Comparison of ENCODE assay signal across 8 cellular contexts in genomic region chr20:59571591-59572314, GRCh38. TPM values are rescaled to one million over a fixed set of nuclear protein-coding genes. Genes with fewer than 3 reads are reported as not detected.
A peak's percentile ranks its signal among the peaks of the same experiment; 100 is the strongest.
DNase-seq lines count a peak whose midpoint lies in the region; ATAC-seq, FAIRE-seq and TF ChIP-seq lines count a peak whose summit lies in the region.

No MANE protein-coding gene starts in this region.

- H3K79me2 ChIP-seq in SK-N-SH (ENCODE audit: insufficient read depth) = no peaks in the 10 kb centered on the region

- H3K9me3 Mint-ChIP-seq in type B pancreatic cell = no peaks in the 10 kb centered on the region

- TF ChIP-seq POLR2A in A549 (IDR thresholded peaks at IDR 0.05; ENCODE audit: low read length) (no peak), adrenal gland (IDR thresholded peaks at IDR 0.05) (no peak)

- H3K4me1 ChIP-seq in A549 = no peaks in the 10 kb centered on the region
- H3K4me1 ChIP-seq in HUES48 (ENCODE audit: control insufficient read depth, insufficient read depth, low read length) = peaks cover 4% of the 10 kb centered on the region; the same call in 1 of the 2 replicates
- peaks cover 0 to 15% of the 10 kb centered on the region in 2 experiments; a peak in 1 of 4 replicates for H3K4me1 ChIP-seq in SK-N-SH (ENCODE audit: control insufficient read depth in 1 of 2, insufficient read depth in 2 of 2, low read depth in 1 of 2, low read length in 1 of 2)
- peaks cover 0 to 7% of the 10 kb centered on the region in 2 donors for H3K4me1 ChIP-seq in adrenal gland (replicated peaks in 1 of 2)

- peak; percentile 70 to 89 for ATAC-seq in A549
- peak; percentile 79 for ATAC-seq in left ventricle myocardium superior

- 41% methylated on average over 18 of the region's 28 CpGs for WGBS in A549 (ENCODE audit: missing lambda C conversion rate)
- 30% methylated on average over 18 of the region's 28 CpGs for WGBS in SK-N-SH (ENCODE audit: low lambda C conversion rate)
- 0 to 8% (median 6%) methylated on average over 3 to 28 of the region's 28 CpGs for WGBS in adrenal gland, 4 donors

- H3K27ac ChIP-seq in A549 (no peak overlapping the region), HUES48 (ENCODE audit: low read depth, low read length) (no peak overlapping the region), SK-N-SH (ENCODE audit: low read depth in 2 of 2, low read length in 1 of 2) (no peak overlapping the region), adrenal gland (peak overlapping the region in 2 of 5 donors; percentile 60 to 79)

- in situ Hi-C loops in GM13976 (cut with MboI; ENCODE audit: low sequenced_read_pairs, unreplicated experiment) = no loop called here

- H3K9me2 ChIP-seq in SK-N-SH = no peaks in the 10 kb centered on the region

- H3K4me3 ChIP-seq in A549 (no peak overlapping the region), HUES48 (ENCODE audit: low read depth, low read length) (peak overlapping the region; percentile 64), SK-N-SH (ENCODE audit: low read depth in 2 of 2, low read length in 1 of 2) (peak overlapping the region; percentile 41 to 58), adrenal gland (peak overlapping the region in 2 of 4 donors; percentile 17 to 66)

- POLR2A ChIA-PET in A549 (lab: Yijun Ruan, JAX) = no interaction called here
- POLR2A ChIA-PET in SK-N-SH (lab: Yijun Ruan, JAX) = no interaction called here

- intact Hi-C loops in adrenal gland (cut with DNase I) (loop anchor here in 1 of 2 donors (2.0 kb wide), 1 partner anchor 179 kb away; no protein-coding TSS in a partner anchor), left ventricle myocardium superior (cut with micrococcal nuclease) (no loop called here), posterior cingulate gyrus (cut with DNase I) (loop anchor here (1.0 kb wide), 1 partner anchor 180 kb away; no protein-coding TSS in a partner anchor)

- peaks cover 5% of the 10 kb centered on the region for H3K4me1 Mint-ChIP-seq in type B pancreatic cell (ENCODE audit: unreplicated experiment)

- CTCF ChIA-PET in A549 (lab: Yijun Ruan, JAX) = interaction anchor here (0.6 to 5.6 kb wide), 43 partner anchors 9 to 236 kb away, joined by 3 to 75 read pairs (median 5); no protein-coding TSS in a partner anchor
- CTCF ChIA-PET in SK-N-SH (lab: Yijun Ruan, JAX) = interaction anchor here (0.6 to 6.9 kb wide), 61 partner anchors 9 to 369 kb away, joined by 3 to 107 read pairs (median 5); partner anchors contain the start of genes FAM217B and PHACTR3

- H3F3A ChIP-seq in SK-N-SH (replicated peaks; ENCODE audit: insufficient read depth) = no peaks in the 10 kb centered on the region

- no peak overlapping the region for H3K27ac Mint-ChIP-seq in type B pancreatic cell

- DNase-seq in A549 (ENCODE audit: low read depth in 1 of 2, low spot score in 1 of 2) (peak; percentile 41 to 69), GM13976 (ENCODE audit: low spot score) (peak; percentile 85), SK-N-SH (peak; percentile 91), adrenal gland (peak; percentile 36 to 70 (median 62)), left ventricle myocardium superior (peak; percentile 73), posterior cingulate gyrus (peak; percentile 46 to 95 (median 76)), type B pancreatic cell (ENCODE audit: extremely low spot score, unreplicated experiment) (no peak)

- no peaks in the 10 kb centered on the region for H3K36me3 ChIP-seq in HUES48 (ENCODE audit: control insufficient read depth, insufficient read depth, low read length)
- no peaks in the 10 kb centered on the region for H3K36me3 ChIP-seq in SK-N-SH (replicated peaks in 1 of 2; ENCODE audit: control insufficient read depth in 1 of 2, insufficient read depth in 2 of 2, low read length in 1 of 2)
- H3K36me3 ChIP-seq in adrenal gland (replicated peaks in 1 of 2) = no peaks in the 10 kb centered on the region

- peak; percentile 84 for TF ChIP-seq CTCF in A549 (IDR thresholded peaks at IDR 0.05)
- TF ChIP-seq CTCF in GM13976 (IDR thresholded peaks at IDR 0.05; ENCODE audit: borderline replicate concordance, control extremely low read depth, extremely low read depth, insufficient read depth, missing control alignments) = peak; percentile 86
- peak; percentile 93 for TF ChIP-seq CTCF in SK-N-SH (IDR thresholded peaks at IDR 0.05)
- TF ChIP-seq CTCF in adrenal gland (IDR thresholded peaks at IDR 0.05) = peak; percentile 68 to 97 (median 79)
- peak; percentile 99 for TF ChIP-seq CTCF in type B pancreatic cell (conservative IDR thresholded peaks at IDR 0.05)

- peak overlapping the region; percentile 89; the same call in 1 of the 2 replicates for H2AFZ ChIP-seq in SK-N-SH (ENCODE audit: low read depth)

- TF ChIP-seq EP300 in A549 (IDR thresholded peaks at IDR 0.05) = no peak
- TF ChIP-seq EP300 in SK-N-SH (IDR thresholded peaks at IDR 0.05; ENCODE audit: borderline replicate concordance in 1 of 2, low read depth in 1 of 2, low read length in 1 of 2) = no peak

- H3K27me3 ChIP-seq in HUES48 (ENCODE audit: control insufficient read depth, insufficient read depth, low read length) = peaks cover 73% of the 10 kb centered on the region
- no peaks in the 10 kb centered on the region for H3K27me3 ChIP-seq in SK-N-SH (ENCODE audit: insufficient read depth)
- H3K27me3 ChIP-seq in adrenal gland = peaks cover 10% of the 10 kb centered on the region

- H3K9me3 ChIP-seq in A549 (no peaks in the 10 kb centered on the region), HUES48 (ENCODE audit: control insufficient read depth, insufficient read depth, low read length) (no peaks in the 10 kb centered on the region), SK-N-SH (no peaks in the 10 kb centered on the region), adrenal gland (replicated peaks in 1 of 3) (no peaks in the 10 kb centered on the region)

- no peaks in the 10 kb centered on the region for H4K20me1 ChIP-seq in SK-N-SH (ENCODE audit: insufficient read depth)

- TF ChIP-seq RAD21 in A549 (conservative IDR thresholded peaks at IDR 0.05 in 1 of 2, IDR thresholded peaks at IDR 0.05 in 1 of 2) (peak; percentile 43 to 45; a peak in 3 of 5 replicates), SK-N-SH (IDR thresholded peaks at IDR 0.05; ENCODE audit: low read length) (peak; percentile 68)

- H3K36me3 Mint-ChIP-seq in type B pancreatic cell = no peaks in the 10 kb centered on the region

- H3K9ac ChIP-seq in HUES48 (ENCODE audit: low read depth, low read length) = peak overlapping the region; percentile 6; the same call in 1 of the 2 replicates
- H3K9ac ChIP-seq in SK-N-SH = no peak overlapping the region

- peaks cover 76% of the 10 kb centered on the region for H3K27me3 Mint-ChIP-seq in type B pancreatic cell

- H3K4me2 ChIP-seq in A549 (peak overlapping the region; percentile 58), SK-N-SH (peak overlapping the region; percentile 75)

- FAIRE-seq in A549 (lab: Jason Lieb, UNC) = no peak

- H3K4me3 Mint-ChIP-seq in type B pancreatic cell = peak overlapping the region; percentile 35

TF ChIP-seq in A549, 52 proteins besides CTCF, POLR2A, EP300 and RAD21:
- TF ChIP-seq, protein P1, sequence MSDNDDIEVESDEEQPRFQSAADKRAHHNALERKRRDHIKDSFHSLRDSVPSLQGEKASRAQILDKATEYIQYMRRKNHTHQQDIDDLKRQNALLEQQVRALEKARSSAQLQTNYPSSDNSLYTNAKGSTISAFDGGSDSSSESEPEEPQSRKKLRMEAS (IDR thresholded peaks at IDR 0.05) = no peak
- TF ChIP-seq HES2 (IDR thresholded peaks at IDR 0.05) (no peak), SMC3 (IDR thresholded peaks at IDR 0.05) (peak; percentile 41; the same call in 2 of the 3 replicates), E2F6 (IDR thresholded peaks at IDR 0.05; ENCODE audit: borderline replicate concordance, low read depth) (no peak)

TF ChIP-seq in SK-N-SH, 30 proteins besides CTCF, POLR2A, EP300 and RAD21:
- TF ChIP-seq RCOR1 (IDR thresholded peaks at IDR 0.05; ENCODE audit: low read length) (no peak), RFX5 (IDR thresholded peaks at IDR 0.05; ENCODE audit: low read length) (no peak), ELF1 (IDR thresholded peaks at IDR 0.05) (no peak), SMC3 (IDR thresholded peaks at IDR 0.05; ENCODE audit: low read depth, low read length) (peak; percentile 53; the same call in 1 of the 2 replicates)
TF ChIP-seq in SK-N-SH: peak in this region for 1.

RNA-seq across cellular contexts. Expression of gene PHACTR3, which starts 32.6 kb away (rescaled TPM):
- not detected in 2 replicates for polyA plus RNA-seq in A549 (2011; rRNA removed)
- polyA plus RNA-seq in A549 (2012; cell fraction: cytosol; rRNA removed) = not detected in 2 replicates
- not detected in 2 replicates for polyA plus RNA-seq in A549 (2012; cell fraction: nucleus; rRNA removed)
- not detected in 3 replicates for polyA plus RNA-seq in A549 (2017; fragmentation: RNase III; extraction: RNeasy Plus Mini Kit Qiagen cat#74134 plus additional on column Dnase treatment)
- polyA minus RNA-seq in A549 (2011; rRNA and poly(A)+ RNA removed) = not detected in 2 replicates
- 0.10 and 0.18 TPM in 2 replicates for polyA plus RNA-seq in SK-N-SH (2012; rRNA removed)
- 0.19 and 0.28 TPM in 2 replicates for polyA plus RNA-seq in SK-N-SH (2012; cell fraction: cytosol; rRNA removed)
- polyA plus RNA-seq in SK-N-SH (2012; cell fraction: nucleus; rRNA removed) = 0.05 and 0.10 TPM in 2 replicates
- total RNA-seq in adrenal gland = 1 to 10 TPM in 3 of 8 donors, under 1 TPM in 5; 0.17 to 3.6 (median 0.71) TPM
- polyA plus RNA-seq in adrenal gland = 1 to 10 TPM in 1 of 3 donors, under 1 TPM in 2; 0.57 to 1.8 (median 0.80) TPM
- 6.8 TPM for total RNA-seq in left ventricle myocardium superior
- total RNA-seq in type B pancreatic cell (ENCODE audit: low replicate concordance) = 0.55 and 2.1 TPM in 2 replicates

Comparison
In these comparisons a context has a peak if more than half of its experiments do, and no peak if none do; other contexts are left out.
1. Of the 12 proteins assayed by ChIP-seq in both A549 and SK-N-SH: peak only in A549: none; only in SK-N-SH: none; in both: CTCF, RAD21 and SMC3; in neither: 9.